1 cellular context compared by ENCODE assay signal in the genomic region with DNA sequence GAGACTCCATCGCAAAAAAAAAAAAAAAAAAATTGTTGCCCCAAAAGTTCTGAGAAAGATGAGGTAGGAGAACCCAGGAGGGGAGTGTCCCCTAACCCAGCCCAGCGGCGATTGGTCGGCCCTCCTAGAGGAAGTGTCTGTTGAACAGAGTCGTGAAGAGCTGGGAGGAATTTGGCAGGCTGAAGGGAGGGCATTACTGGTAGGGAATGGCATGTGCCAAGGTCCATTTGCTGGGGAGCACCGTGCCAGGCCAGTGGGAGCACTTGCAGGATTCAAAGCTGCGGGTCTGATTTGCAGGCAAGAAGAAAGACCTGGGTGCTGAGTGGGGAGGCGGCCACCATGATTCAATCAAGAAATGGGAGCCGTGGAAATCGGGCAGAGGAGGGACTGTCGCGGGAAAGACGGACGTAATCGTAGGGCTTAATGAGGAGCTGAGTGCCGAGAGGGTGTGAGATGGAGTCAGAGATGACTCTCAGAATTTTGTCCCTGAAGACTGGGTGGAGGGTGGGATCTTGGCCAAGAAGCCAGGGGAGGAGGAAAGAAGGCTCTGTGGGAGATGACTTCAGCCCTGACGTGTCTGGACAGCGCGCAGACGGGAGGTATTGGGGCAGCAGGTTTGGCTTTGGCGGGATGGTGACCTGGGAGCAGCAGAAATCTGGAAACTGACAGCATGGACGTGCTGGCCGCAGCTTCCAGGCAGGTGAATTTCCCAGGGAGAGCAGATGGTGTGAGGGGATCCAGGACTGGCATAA.
TF ChIP-seq lines count a peak whose summit lies in the region.

No MANE protein-coding gene starts in this region.

TF ChIP-seq in HEK293, 187 proteins besides CTCF, POLR2A, EP300 and RAD21:
- TF ChIP-seq KLF1 (tag by site-specific recombination; IDR thresholded peaks at IDR 0.05) (peak; percentile 83), ZNF423 (tag by site-specific recombination; IDR thresholded peaks at IDR 0.05) (no peak), GLIS1 (tag by site-specific recombination; IDR thresholded peaks at IDR 0.05) (peak; percentile 30; the same call in 1 of the 2 replicates), ZNF157 (tag by site-specific recombination; IDR thresholded peaks at IDR 0.05) (no peak), ZNF16 (tag by site-specific recombination; IDR thresholded peaks at IDR 0.05; ENCODE audit: low read depth) (no peak), ZSCAN23 (tag by site-specific recombination; IDR thresholded peaks at IDR 0.05) (no peak), ZBTB7A (tag by site-specific recombination; IDR thresholded peaks at IDR 0.05; ENCODE audit: low read depth) (no peak), KLF17 (tag by site-specific recombination; IDR thresholded peaks at IDR 0.05) (peak; percentile 90)
- TF ChIP-seq, protein P1, sequence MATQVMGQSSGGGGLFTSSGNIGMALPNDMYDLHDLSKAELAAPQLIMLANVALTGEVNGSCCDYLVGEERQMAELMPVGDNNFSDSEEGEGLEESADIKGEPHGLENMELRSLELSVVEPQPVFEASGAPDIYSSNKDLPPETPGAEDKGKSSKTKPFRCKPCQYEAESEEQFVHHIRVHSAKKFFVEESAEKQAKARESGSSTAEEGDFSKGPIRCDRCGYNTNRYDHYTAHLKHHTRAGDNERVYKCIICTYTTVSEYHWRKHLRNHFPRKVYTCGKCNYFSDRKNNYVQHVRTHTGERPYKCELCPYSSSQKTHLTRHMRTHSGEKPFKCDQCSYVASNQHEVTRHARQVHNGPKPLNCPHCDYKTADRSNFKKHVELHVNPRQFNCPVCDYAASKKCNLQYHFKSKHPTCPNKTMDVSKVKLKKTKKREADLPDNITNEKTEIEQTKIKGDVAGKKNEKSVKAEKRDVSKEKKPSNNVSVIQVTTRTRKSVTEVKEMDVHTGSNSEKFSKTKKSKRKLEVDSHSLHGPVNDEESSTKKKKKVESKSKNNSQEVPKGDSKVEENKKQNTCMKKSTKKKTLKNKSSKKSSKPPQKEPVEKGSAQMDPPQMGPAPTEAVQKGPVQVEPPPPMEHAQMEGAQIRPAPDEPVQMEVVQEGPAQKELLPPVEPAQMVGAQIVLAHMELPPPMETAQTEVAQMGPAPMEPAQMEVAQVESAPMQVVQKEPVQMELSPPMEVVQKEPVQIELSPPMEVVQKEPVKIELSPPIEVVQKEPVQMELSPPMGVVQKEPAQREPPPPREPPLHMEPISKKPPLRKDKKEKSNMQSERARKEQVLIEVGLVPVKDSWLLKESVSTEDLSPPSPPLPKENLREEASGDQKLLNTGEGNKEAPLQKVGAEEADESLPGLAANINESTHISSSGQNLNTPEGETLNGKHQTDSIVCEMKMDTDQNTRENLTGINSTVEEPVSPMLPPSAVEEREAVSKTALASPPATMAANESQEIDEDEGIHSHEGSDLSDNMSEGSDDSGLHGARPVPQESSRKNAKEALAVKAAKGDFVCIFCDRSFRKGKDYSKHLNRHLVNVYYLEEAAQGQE (tag by site-specific recombination; IDR thresholded peaks at IDR 0.05): peak; percentile 48; the same call in 1 of the 2 replicates
TF ChIP-seq in HEK293: peak in this region for 4.
